Comparison of ENCODE assay signal across 8 cellular contexts in the genomic region with DNA sequence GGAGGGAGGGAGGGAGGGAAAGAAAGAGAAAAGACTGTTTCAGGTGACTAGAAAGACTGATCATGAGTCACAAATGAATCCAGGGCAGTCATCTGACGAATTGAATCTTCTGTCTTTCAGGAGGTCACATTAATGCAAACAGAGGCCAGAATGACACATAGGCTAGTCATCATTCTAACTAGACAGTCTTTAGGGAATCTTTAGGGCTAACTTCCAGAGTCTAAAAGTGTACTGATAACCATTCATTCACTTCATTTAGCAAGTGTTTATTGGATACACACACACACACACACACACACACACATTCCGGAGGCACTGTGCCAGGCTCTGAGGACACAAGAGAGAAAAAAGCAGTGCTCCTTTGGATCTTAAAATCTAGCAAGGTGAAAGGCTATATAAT.
DNase-seq lines count a peak whose midpoint lies in the region; ATAC-seq and TF ChIP-seq lines count a peak whose summit lies in the region.

No MANE protein-coding gene starts in this region.

- no peak for TF ChIP-seq CTCF in brain microvascular endothelial cell (IDR thresholded peaks at IDR 0.05; ENCODE audit: low read depth, low read length, missing control alignments)

- no peaks in the 10 kb centered on the region; the same call in 1 of the 2 replicates for H3K9me3 ChIP-seq in SJCRH30 (replicated peaks)

- H3K27me3 ChIP-seq in brain microvascular endothelial cell (replicated peaks) (no peaks in the 10 kb centered on the region), SJCRH30 (no peaks in the 10 kb centered on the region)

- H3K4me3 ChIP-seq in brain microvascular endothelial cell (ENCODE audit: low read depth, low read length) = no peak overlapping the region
- H3K4me3 ChIP-seq in SJCRH30 = no peak overlapping the region

- H3K27ac ChIP-seq in brain microvascular endothelial cell (peak overlapping the region; percentile 61), SJCRH30 (no peak overlapping the region)

- ATAC-seq in HG03520 (IDR thresholded peaks at IDR 0.05; ENCODE audit: unreplicated experiment) (peak; percentile 55), HG02970 (IDR thresholded peaks at IDR 0.05; ENCODE audit: low FRiP score, unreplicated experiment) (no peak)

- H3K36me3 ChIP-seq in brain microvascular endothelial cell (replicated peaks) (no peaks in the 10 kb centered on the region), SJCRH30 (no peaks in the 10 kb centered on the region)

- peak; percentile 14 for DNase-seq in DMS53 treated with DMSO at 0.1 percent for 48 hours (lab: John Stamatoyannopoulos, UW; ENCODE audit: unreplicated experiment)
- DNase-seq in brain microvascular endothelial cell = peak; percentile 93
- DNase-seq in mucosa of gallbladder (ENCODE audit: low spot score) = peak; percentile 26
- no peak for DNase-seq in activated T-cell treated with anti-CD3 and anti-CD28 coated beads for 4 hours
- DNase-seq in NCI-H2029 treated with DMSO at 0.1 percent for 48 hours (lab: John Stamatoyannopoulos, UW) = no peak
- DNase-seq in SJCRH30 = no peak

- peaks cover 11% of the 10 kb centered on the region; the same call in 1 of the 2 replicates for H3K4me1 ChIP-seq in SJCRH30

- in situ Hi-C loops in brain microvascular endothelial cell (cut with HindIII; ENCODE audit: low pct_ligation_motif_present, low sequenced_read_pairs) = no loop called here

Comparison
In these comparisons a context has a peak if more than half of its experiments do, and no peak if none do; other contexts are left out.
1. DNase-seq: peak in DMS53 treated with DMSO at 0.1 percent for 48 hours (single experiment), brain microvascular endothelial cell (single experiment) and mucosa of gallbladder (single experiment); none in activated T-cell treated with anti-CD3 and anti-CD28 coated beads for 4 hours (single experiment), NCI-H2029 treated with DMSO at 0.1 percent for 48 hours (single experiment) and SJCRH30 (0 of 2).